In the genomic region with DNA sequence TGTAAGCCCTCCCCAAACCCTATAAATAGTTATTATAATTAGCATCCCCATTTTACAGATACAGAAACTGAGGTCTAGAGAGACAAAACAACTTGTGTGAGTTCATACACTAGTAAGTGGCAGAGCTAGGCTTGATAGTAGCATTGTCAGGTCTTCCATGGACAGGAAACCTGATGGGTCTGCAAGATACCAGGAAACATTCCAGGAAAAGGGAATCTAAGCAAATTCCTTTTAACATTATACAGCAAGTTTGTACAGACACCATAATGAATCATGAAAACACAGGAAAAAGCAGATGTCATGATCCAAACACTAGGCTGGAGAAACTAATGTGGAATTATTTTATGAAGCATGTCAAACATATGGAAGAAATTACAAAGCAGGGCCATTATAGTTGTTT, we compare ENCODE assay signal across 19 cellular contexts.
A peak's percentile ranks its signal among the peaks of the same experiment; 100 is the strongest.
DNase-seq lines count a peak whose midpoint lies in the region; ATAC-seq, FAIRE-seq and TF ChIP-seq lines count a peak whose summit lies in the region.
"Had no signal": no experiment of that assay in that cellular context is flagged by ENCODE, and none has a peak within 500 bp of the region (broad histone marks: within the 10 kb centered on the region; RNA-seq: fewer than 3 reads in every experiment).

No MANE protein-coding gene starts in this region.

- H3K79me2 ChIP-seq in keratinocyte (ENCODE audit: control insufficient read depth, insufficient read depth, low read length) = no peaks in the 10 kb centered on the region

- no peak overlapping the region for H3K4me2 ChIP-seq in keratinocyte (ENCODE audit: control insufficient read depth, extremely low read depth, insufficient read depth, low read depth, low read length)
- H3K4me2 ChIP-seq: BLaER1 treated with 17β-estradiol and CSF1 and Interleukin-3, amounts not matched to agents 10 nM and 100 nM had no signal

- no peaks in the 10 kb centered on the region for H3K9me3 ChIP-seq in keratinocyte (ENCODE audit: control insufficient read depth, low read depth, low read length)
- H3K9me3 ChIP-seq: BLaER1 treated with 17β-estradiol and CSF1 and Interleukin-3, amounts not matched to agents 10 nM and 100 nM had no signal

- no peaks in the 10 kb centered on the region for H3K27me3 ChIP-seq in keratinocyte (ENCODE audit: control insufficient read depth, extremely low read depth, insufficient read depth, low read length)
- H3K27me3 ChIP-seq: BLaER1 treated with 17β-estradiol and CSF1 and Interleukin-3, amounts not matched to agents 10 nM and 100 nM had no signal

- no peaks in the 10 kb centered on the region for H4K20me1 ChIP-seq in keratinocyte (ENCODE audit: control insufficient read depth, extremely low read depth, insufficient read depth, low read length)
- H4K20me1 ChIP-seq: BLaER1 treated with 17β-estradiol and CSF1 and Interleukin-3, amounts not matched to agents 10 nM and 100 nM had no signal

- peaks cover 96% of the 10 kb centered on the region for H3K4me1 Mint-ChIP-seq in HFFc6 (ENCODE audit: low read depth)
- H3K4me1 Mint-ChIP-seq: CD8-positive, alpha-beta memory T cell; T-cell had no signal

- TF ChIP-seq CTCF in HFFc6 (IDR thresholded peaks at IDR 0.05) = no peak
- TF ChIP-seq CTCF in epithelial cell of esophagus (IDR thresholded peaks at IDR 0.05; ENCODE audit: insufficient read depth, low read depth, low read length, missing control alignments) = no peak
- no peak for TF ChIP-seq CTCF in keratinocyte (optimal IDR thresholded peaks at IDR 0.05 in 1 of 3, IDR thresholded peaks at IDR 0.05 in 1 of 3, conservative IDR thresholded peaks at IDR 0.05 in 1 of 3; ENCODE audit: extremely low read depth in 1 of 3, insufficient read depth in 2 of 3, low read length in 3 of 3)

- H3K36me3 Mint-ChIP-seq in HFFc6 (ENCODE audit: low read depth) = peaks cover 28% of the 10 kb centered on the region
- H3K36me3 Mint-ChIP-seq: CD8-positive, alpha-beta memory T cell; T-cell had no signal

- H3K9me1 ChIP-seq in keratinocyte (ENCODE audit: control insufficient read depth, extremely low read depth, insufficient read depth, low read length) = no peaks in the 10 kb centered on the region

- FAIRE-seq in keratinocyte (lab: Jason Lieb, UNC) = peak; percentile 65
- FAIRE-seq: D721Med had no signal

- peak overlapping the region; percentile 8 for H2AFZ ChIP-seq in keratinocyte (ENCODE audit: control insufficient read depth, low read length)

- no peak for ATAC-seq in sciatic nerve
- ATAC-seq: PC-3, T-cell had no signal

- no peaks in the 10 kb centered on the region for H3K9me3 Mint-ChIP-seq in HFFc6

- H3K36me3 ChIP-seq in keratinocyte (ENCODE audit: control insufficient read depth in 2 of 2, extremely low read depth in 1 of 2, insufficient read depth in 2 of 2, low read length in 2 of 2) = no peaks in the 10 kb centered on the region
- H3K36me3 ChIP-seq: BLaER1 treated with 17β-estradiol and CSF1 and Interleukin-3, amounts not matched to agents 10 nM and 100 nM had no signal

- dilution Hi-C loops in keratinocyte (cut with MboI; ENCODE audit: extremely low pct_ligation_motif_present, low sequenced_read_pairs) = no loop called here

- H3K4me1 ChIP-seq in keratinocyte (ENCODE audit: control insufficient read depth, extremely low read depth, insufficient read depth, low read length) = peaks cover 23% of the 10 kb centered on the region

- H3K27ac ChIP-seq in keratinocyte (ENCODE audit: control insufficient read depth, insufficient read depth, low read length) (no peak overlapping the region), caudate nucleus (ENCODE audit: low read depth, low read length) (no peak overlapping the region)
- H3K27ac ChIP-seq: BLaER1 treated with 17β-estradiol and CSF1 and Interleukin-3, amounts not matched to agents 10 nM and 100 nM had no signal

- no peak overlapping the region for H3K4me3 ChIP-seq in epithelial cell of esophagus (ENCODE audit: low read length)
- H3K4me3 ChIP-seq in keratinocyte (ENCODE audit: control insufficient read depth in 2 of 3, extremely low read depth in 1 of 3, insufficient read depth in 2 of 3, low read depth in 1 of 3, low read length in 3 of 3) = no peak overlapping the region
- H3K4me3 ChIP-seq: BLaER1 treated with 17β-estradiol and CSF1 and Interleukin-3, amounts not matched to agents 10 nM and 100 nM had no signal

- H3K4me3 Mint-ChIP-seq in HFFc6 = no peak overlapping the region
- H3K4me3 Mint-ChIP-seq: CD8-positive, alpha-beta memory T cell; T-cell had no signal

- intact Hi-C loops in sciatic nerve (cut with DNase I) = no loop called here

- H3K27me3 Mint-ChIP-seq in HFFc6 (ENCODE audit: insufficient read depth) = peaks cover 1% of the 10 kb centered on the region

- H3K27ac Mint-ChIP-seq in HFFc6 = peak overlapping the region; percentile 77
- H3K27ac Mint-ChIP-seq: CD8-positive, alpha-beta memory T cell; T-cell had no signal

- no peak overlapping the region for H3K9ac ChIP-seq in keratinocyte (ENCODE audit: control insufficient read depth, extremely low read depth, insufficient read depth, low read length)
- H3K9ac ChIP-seq: BLaER1 treated with 17β-estradiol and CSF1 and Interleukin-3, amounts not matched to agents 10 nM and 100 nM had no signal

- peak; percentile 56 for DNase-seq in EL
- DNase-seq in HFFc6 = peak; percentile 39
- DNase-seq in epithelial cell of esophagus (ENCODE audit: low read depth) = peak; percentile 52
- DNase-seq in keratinocyte (ENCODE audit: low read depth, low spot score) = peak; percentile 26
- DNase-seq in SKM-1 (lab: John Stamatoyannopoulos, UW; ENCODE audit: unreplicated experiment) = no peak
- DNase-seq in sciatic nerve (ENCODE audit: low spot score) = no peak
- no peak for DNase-seq in caudate nucleus (lab: John Stamatoyannopoulos, UW)
- no peak for DNase-seq in NAMALWA (ENCODE audit: low spot score)
- DNase-seq: CD8-positive, alpha-beta memory T cell; DMS79; GDM1; NCI-H1930; NCI-H2171; NCI-H446; NCI-H748 treated with DMSO at 0.1 percent for 48 hours; PC-3; T-cell had no signal

Comparison
In these comparisons a context has a peak if more than half of its experiments do, and no peak if none do; other contexts are left out.
1. DNase-seq: peak in EL (single experiment), HFFc6 (single experiment), epithelial cell of esophagus (single experiment) and keratinocyte (single experiment); none in SKM-1 (single experiment), sciatic nerve (single experiment), caudate nucleus (0 of 61) and NAMALWA (single experiment).